Comparison of ENCODE assay signal across 23 cellular contexts in genomic region chr20:5484346-5484745, GRCh38.
A peak's percentile ranks its signal among the peaks of the same experiment; 100 is the strongest.
DNase-seq lines count a peak whose midpoint lies in the region; ATAC-seq, FAIRE-seq and TF ChIP-seq lines count a peak whose summit lies in the region.
"Had no signal": no experiment of that assay in that cellular context is flagged by ENCODE, and none has a peak within 500 bp of the region (broad histone marks: within the 10 kb centered on the region; RNA-seq: fewer than 3 reads in every experiment).

No MANE protein-coding gene starts in this region.

- H3K79me2 ChIP-seq in HepG2 (ENCODE audit: insufficient read depth, low read length) = no peaks in the 10 kb centered on the region
- H3K79me2 ChIP-seq in HCT116 (ENCODE audit: insufficient read depth, low read length) = no peaks in the 10 kb centered on the region

- FAIRE-seq in HepG2 (lab: Jason Lieb, UNC) = no peak
- FAIRE-seq: A204.1, G401.6, GM12891, HTR-8/SVneo had no signal

- BruUV-seq in HepG2 (replicated peaks; lab: Mats Ljungman, UMichigan) (no TSS peak), HCT116 (replicated peaks; lab: Mats Ljungman, UMichigan) (no TSS peak)

- no peaks in the 10 kb centered on the region for H3K9me2 ChIP-seq in HCT116 (ENCODE audit: insufficient read depth)

- no peaks in the 10 kb centered on the region for H3K4me1 ChIP-seq in HepG2 (ENCODE audit: insufficient read depth, low read length)
- H3K4me1 ChIP-seq in right lobe of liver = no peaks in the 10 kb centered on the region
- H3K4me1 ChIP-seq in HCT116 (ENCODE audit: control insufficient read depth in 1 of 2, insufficient read depth in 2 of 2, low read length in 2 of 2) = no peaks in the 10 kb centered on the region
- H3K4me1 ChIP-seq: BE2C had no signal

- CTCF ChIA-PET in HepG2 (lab: Yijun Ruan, JAX; ENCODE audit: low intra/inter-chr PET ratio, low total read pairs) = no interaction called here
- CTCF ChIA-PET in HCT116 (lab: Charles Lee) = no interaction called here

- POLR2A ChIA-PET in HepG2 (lab: Yijun Ruan, JAX) (no interaction called here), HCT116 (lab: Charles Lee) (no interaction called here)

- H3K9ac ChIP-seq in HepG2 (ENCODE audit: insufficient read depth, low read depth, low read length) = no peak overlapping the region
- H3K9ac ChIP-seq in HCT116 (ENCODE audit: low read length) = no peak overlapping the region
- H3K9ac ChIP-seq: GM23248 had no signal

- intact Hi-C loops in HepG2 (cut with micrococcal nuclease; ENCODE audit: unreplicated experiment) = no loop called here
- intact Hi-C loops in right lobe of liver (cut with DNase I) = no loop called here
- intact Hi-C loops in HCT116 (cut with micrococcal nuclease) = no loop called here

- RAD21 ChIA-PET in HCT116 (lab: Charles Lee; ENCODE audit: low non-redundant PET in 1 of 2, low total read pairs in 2 of 2, uncharacterized antibody in 2 of 2, unreplicated experiment in 2 of 2) = no interaction called here

- peak; percentile 72 for ATAC-seq in HepG2
- ATAC-seq in right lobe of liver = no peak
- peak; percentile 52; the same call in 1 of the 2 replicates for ATAC-seq in HCT116

- TF ChIP-seq POLR2A in HepG2 (IDR thresholded peaks at IDR 0.05; ENCODE audit: insufficient read depth in 1 of 2, low read depth in 2 of 2, low read length in 2 of 2) (no peak), right lobe of liver (IDR thresholded peaks at IDR 0.05) (no peak), HCT116 (IDR thresholded peaks at IDR 0.05; ENCODE audit: borderline replicate concordance, extremely low read depth, insufficient read depth, insufficient read length) (no peak)

- H3K4me3 ChIP-seq in HepG2 (replicated peaks in 1 of 3; ENCODE audit: insufficient read depth in 1 of 3, low read depth in 2 of 3, low read length in 3 of 3) (no peak overlapping the region), right lobe of liver (no peak overlapping the region), HCT116 (replicated peaks in 1 of 2; ENCODE audit: low read depth in 1 of 2, low read length in 2 of 2) (no peak overlapping the region)
- H3K4me3 ChIP-seq: GM23248 had no signal

- no peaks in the 10 kb centered on the region for H3K36me3 ChIP-seq in HepG2 (replicated peaks in 1 of 2; ENCODE audit: control insufficient read depth in 1 of 2, insufficient read depth in 2 of 2, low read length in 2 of 2)
- H3K36me3 ChIP-seq in right lobe of liver = no peaks in the 10 kb centered on the region
- H3K36me3 ChIP-seq in HCT116 (ENCODE audit: control insufficient read depth in 1 of 2, insufficient read depth in 2 of 2, low read length in 2 of 2) = no peaks in the 10 kb centered on the region
- H3K36me3 ChIP-seq: BE2C had no signal

- H2AFZ ChIP-seq in HepG2 (ENCODE audit: low read length) = no peak overlapping the region
- no peak overlapping the region for H2AFZ ChIP-seq in HCT116 (ENCODE audit: low read depth, low read length, poor library complexity, severe bottlenecking)
- H2AFZ ChIP-seq: GM23248 had no signal

- H3K4me2 ChIP-seq in HepG2 (ENCODE audit: low read depth, low read length) (no peak overlapping the region), HCT116 (ENCODE audit: low read length) (no peak overlapping the region)

- peaks cover 19 to 75% of the 10 kb centered on the region in 2 experiments for H3K27me3 ChIP-seq in HepG2 (ENCODE audit: control insufficient read depth in 1 of 2, insufficient read depth in 2 of 2, low read length in 2 of 2)
- no peaks in the 10 kb centered on the region for H3K27me3 ChIP-seq in right lobe of liver
- H3K27me3 ChIP-seq in HCT116 (ENCODE audit: insufficient read depth, low read length) = peaks cover 12% of the 10 kb centered on the region; the same call in 1 of the 2 replicates

- peak; percentile 25 for TF ChIP-seq CTCF in HepG2 (CRISPR knock-in tag; IDR thresholded peaks at IDR 0.05)
- no peak for TF ChIP-seq CTCF in right lobe of liver (IDR thresholded peaks at IDR 0.05)
- TF ChIP-seq CTCF in HCT116 (IDR thresholded peaks at IDR 0.05 in 2 of 3, conservative IDR thresholded peaks at IDR 0.05 in 1 of 3; ENCODE audit: borderline replicate concordance in 1 of 3, insufficient read depth in 1 of 3, low read depth in 2 of 3, low read length in 2 of 3) = no peak

- H3K27ac ChIP-seq in HepG2 (ENCODE audit: extremely low read length, insufficient read depth, low read length) = no peak overlapping the region
- no peak overlapping the region for H3K27ac ChIP-seq in right lobe of liver
- H3K27ac ChIP-seq in HCT116 (ENCODE audit: low read depth, low read length) = no peak overlapping the region
- H3K27ac ChIP-seq: GM23248 had no signal

- DNase-seq in HepG2 (ENCODE audit: low spot score) (no peak), right lobe of liver (no peak), HCT116 (ENCODE audit: low read depth, low spot score) (no peak), SHP77 treated with DMSO at 0.1 percent for 48 hours (lab: John Stamatoyannopoulos, UW) (peak; percentile 20), left kidney (ENCODE audit: low read depth, low spot score) (peak; percentile 36), hepatic stellate cell (ENCODE audit: low spot score) (no peak)
- no peak for DNase-seq in central memory CD4-positive, alpha-beta T cell
- DNase-seq: ACHN; BE2C; C1 segment of cervical spinal cord; CD4-positive, CD25-positive, alpha-beta regulatory T cell; CD8-positive, alpha-beta memory T cell; COR-L47; DMS 273 treated with DMSO at 0.1 percent for 48 hours; DMS53; DND-41; EL; GM23248; H7 had no signal

- H3K9me3 ChIP-seq in HepG2 (ENCODE audit: low read length) (no peaks in the 10 kb centered on the region), right lobe of liver (no peaks in the 10 kb centered on the region), HCT116 (ENCODE audit: control insufficient read depth in 1 of 2, insufficient read depth in 1 of 2, low read depth in 1 of 2, low read length in 2 of 2) (no peaks in the 10 kb centered on the region)
- H3K9me3 ChIP-seq: BE2C had no signal

- no peak for TF ChIP-seq RAD21 in HepG2 (CRISPR knock-in tag; IDR thresholded peaks at IDR 0.05)
- TF ChIP-seq RAD21 in HCT116 (IDR thresholded peaks at IDR 0.05; ENCODE audit: low read depth) = no peak

- no peak for TF ChIP-seq EP300 in HepG2 (IDR thresholded peaks at IDR 0.05; ENCODE audit: low read depth in 2 of 2, low read length in 2 of 2)
- TF ChIP-seq EP300 in HepG2 (CRISPR knock-in tag; IDR thresholded peaks at IDR 0.05; ENCODE audit: borderline replicate concordance) = no peak

- H4K20me1 ChIP-seq in HepG2 (ENCODE audit: insufficient read depth, low read length) (no peaks in the 10 kb centered on the region), HCT116 (ENCODE audit: insufficient read depth) (no peaks in the 10 kb centered on the region)

- in situ Hi-C loops in HepG2 (cut with HindIII; ENCODE audit: extremely low pct_ligation_motif_present, low pct_unique_long_range_greater_than_20kb) = no loop called here

- WGBS in HepG2 (ENCODE audit: low lambda C conversion rate) = 14% methylated on average over 6 of the region's 6 CpGs
- WGBS in right lobe of liver (ENCODE audit: insufficient coverage, low coverage, low lambda C conversion rate, missing lambda C conversion rate) = 60% methylated on average over 2 of the region's 6 CpGs

TF ChIP-seq in HepG2, 621 proteins besides CTCF, POLR2A, EP300 and RAD21:
- TF ChIP-seq ARHGAP35 (CRISPR knock-in tag; IDR thresholded peaks at IDR 0.05; ENCODE audit: borderline replicate concordance) (no peak), ZKSCAN8 (CRISPR knock-in tag; IDR thresholded peaks at IDR 0.05; ENCODE audit: borderline replicate concordance) (no peak), RBAK (CRISPR knock-in tag; IDR thresholded peaks at IDR 0.05) (no peak), FOXK1 (CRISPR knock-in tag; IDR thresholded peaks at IDR 0.05; ENCODE audit: borderline replicate concordance, low read depth) (no peak), STAG1 (CRISPR knock-in tag; IDR thresholded peaks at IDR 0.05) (0 out of 2 replicates have a peak, but pooled peaks have one; percentile 6), ZNF136 (CRISPR knock-in tag; IDR thresholded peaks at IDR 0.05; ENCODE audit: low read depth) (no peak)
TF ChIP-seq in HepG2: peak in this region for 1.

TF ChIP-seq in HCT116, 20 proteins besides CTCF, POLR2A, EP300 and RAD21:
- TF ChIP-seq YY1 (IDR thresholded peaks at IDR 0.05; ENCODE audit: extremely low read depth, insufficient replicate concordance, low read depth, low read length) = no peak
- TF ChIP-seq TCF7L2 (IDR thresholded peaks at IDR 0.05; ENCODE audit: borderline replicate concordance, extremely low read depth, insufficient read depth, insufficient read length) = no peak
- TF ChIP-seq CEBPB (IDR thresholded peaks at IDR 0.05; ENCODE audit: low read depth) = no peak
- no peak for TF ChIP-seq SIN3A (IDR thresholded peaks at IDR 0.05; ENCODE audit: low read depth)
- no peak for TF ChIP-seq EZH2phosphoT487 (IDR thresholded peaks at IDR 0.05; ENCODE audit: borderline replicate concordance)
- TF ChIP-seq, protein P1, sequence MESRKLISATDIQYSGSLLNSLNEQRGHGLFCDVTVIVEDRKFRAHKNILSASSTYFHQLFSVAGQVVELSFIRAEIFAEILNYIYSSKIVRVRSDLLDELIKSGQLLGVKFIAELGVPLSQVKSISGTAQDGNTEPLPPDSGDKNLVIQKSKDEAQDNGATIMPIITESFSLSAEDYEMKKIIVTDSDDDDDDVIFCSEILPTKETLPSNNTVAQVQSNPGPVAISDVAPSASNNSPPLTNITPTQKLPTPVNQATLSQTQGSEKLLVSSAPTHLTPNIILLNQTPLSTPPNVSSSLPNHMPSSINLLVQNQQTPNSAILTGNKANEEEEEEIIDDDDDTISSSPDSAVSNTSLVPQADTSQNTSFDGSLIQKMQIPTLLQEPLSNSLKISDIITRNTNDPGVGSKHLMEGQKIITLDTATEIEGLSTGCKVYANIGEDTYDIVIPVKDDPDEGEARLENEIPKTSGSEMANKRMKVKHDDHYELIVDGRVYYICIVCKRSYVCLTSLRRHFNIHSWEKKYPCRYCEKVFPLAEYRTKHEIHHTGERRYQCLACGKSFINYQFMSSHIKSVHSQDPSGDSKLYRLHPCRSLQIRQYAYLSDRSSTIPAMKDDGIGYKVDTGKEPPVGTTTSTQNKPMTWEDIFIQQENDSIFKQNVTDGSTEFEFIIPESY (IDR thresholded peaks at IDR 0.05; ENCODE audit: extremely low read depth, insufficient replicate concordance, low read length) = no peak
- no peak for TF ChIP-seq POLR2AphosphoS5 (IDR thresholded peaks at IDR 0.05; ENCODE audit: low read depth, low read length)
- TF ChIP-seq ZFX (IDR thresholded peaks at IDR 0.05) = no peak

Comparison
In these comparisons a context has a peak if more than half of its experiments do, and no peak if none do; other contexts are left out.
1. ATAC-seq: peak in HepG2 (single experiment) and HCT116 (single experiment); none in right lobe of liver (0 of 4).
2. DNase-seq: peak in SHP77 treated with DMSO at 0.1 percent for 48 hours (single experiment) and left kidney (single experiment); none in HepG2 (single experiment), right lobe of liver (0 of 3), HCT116 (single experiment), central memory CD4-positive, alpha-beta T cell (single experiment) and hepatic stellate cell (single experiment).
3. Of the 20 proteins assayed by ChIP-seq in both HepG2 and HCT116: peak only in HepG2: CTCF; only in HCT116: none; in both: none; in neither: 19.